1 cellular context compared by ENCODE assay signal in the genomic region with DNA sequence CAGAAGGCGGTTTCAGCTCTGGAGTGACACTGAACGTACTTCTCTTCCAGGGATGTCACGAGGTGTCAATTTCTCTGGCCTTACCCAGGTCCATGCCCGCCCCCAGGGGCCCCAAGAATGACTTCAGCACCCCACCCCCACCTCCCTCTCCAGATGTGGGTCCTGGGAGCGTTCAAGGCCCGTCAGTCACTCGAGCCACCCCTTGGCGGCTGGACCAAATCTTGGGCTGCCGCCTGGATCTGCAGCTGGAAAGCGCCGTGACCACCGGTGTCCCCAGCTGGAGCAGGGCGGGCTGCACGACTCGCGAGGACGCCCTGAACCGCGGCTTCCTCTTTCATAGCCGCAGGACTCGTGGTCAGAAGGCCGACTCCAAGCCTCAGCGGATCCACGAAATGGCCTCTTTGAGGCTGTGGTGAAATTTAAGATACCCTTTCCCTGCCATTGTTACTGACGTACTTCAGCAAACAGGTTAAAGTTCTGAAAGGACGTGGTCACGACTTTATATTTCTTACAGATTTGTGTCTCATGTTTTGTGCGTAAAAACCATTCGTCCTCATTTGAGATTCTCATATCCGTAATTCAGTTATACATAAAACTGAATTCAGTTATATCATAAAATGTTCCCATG.
TF ChIP-seq lines count a peak whose summit lies in the region.

No MANE protein-coding gene starts in this region.

TF ChIP-seq in HEK293, 187 proteins besides CTCF, POLR2A, EP300 and RAD21 (continued from another document and continues in another):
- TF ChIP-seq, protein P1, sequence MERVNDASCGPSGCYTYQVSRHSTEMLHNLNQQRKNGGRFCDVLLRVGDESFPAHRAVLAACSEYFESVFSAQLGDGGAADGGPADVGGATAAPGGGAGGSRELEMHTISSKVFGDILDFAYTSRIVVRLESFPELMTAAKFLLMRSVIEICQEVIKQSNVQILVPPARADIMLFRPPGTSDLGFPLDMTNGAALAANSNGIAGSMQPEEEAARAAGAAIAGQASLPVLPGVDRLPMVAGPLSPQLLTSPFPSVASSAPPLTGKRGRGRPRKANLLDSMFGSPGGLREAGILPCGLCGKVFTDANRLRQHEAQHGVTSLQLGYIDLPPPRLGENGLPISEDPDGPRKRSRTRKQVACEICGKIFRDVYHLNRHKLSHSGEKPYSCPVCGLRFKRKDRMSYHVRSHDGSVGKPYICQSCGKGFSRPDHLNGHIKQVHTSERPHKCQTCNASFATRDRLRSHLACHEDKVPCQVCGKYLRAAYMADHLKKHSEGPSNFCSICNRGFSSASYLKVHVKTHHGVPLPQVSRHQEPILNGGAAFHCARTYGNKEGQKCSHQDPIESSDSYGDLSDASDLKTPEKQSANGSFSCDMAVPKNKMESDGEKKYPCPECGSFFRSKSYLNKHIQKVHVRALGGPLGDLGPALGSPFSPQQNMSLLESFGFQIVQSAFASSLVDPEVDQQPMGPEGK (tag by site-specific recombination; IDR thresholded peaks at IDR 0.05), result peak; percentile 69
- TF ChIP-seq, protein P2, sequence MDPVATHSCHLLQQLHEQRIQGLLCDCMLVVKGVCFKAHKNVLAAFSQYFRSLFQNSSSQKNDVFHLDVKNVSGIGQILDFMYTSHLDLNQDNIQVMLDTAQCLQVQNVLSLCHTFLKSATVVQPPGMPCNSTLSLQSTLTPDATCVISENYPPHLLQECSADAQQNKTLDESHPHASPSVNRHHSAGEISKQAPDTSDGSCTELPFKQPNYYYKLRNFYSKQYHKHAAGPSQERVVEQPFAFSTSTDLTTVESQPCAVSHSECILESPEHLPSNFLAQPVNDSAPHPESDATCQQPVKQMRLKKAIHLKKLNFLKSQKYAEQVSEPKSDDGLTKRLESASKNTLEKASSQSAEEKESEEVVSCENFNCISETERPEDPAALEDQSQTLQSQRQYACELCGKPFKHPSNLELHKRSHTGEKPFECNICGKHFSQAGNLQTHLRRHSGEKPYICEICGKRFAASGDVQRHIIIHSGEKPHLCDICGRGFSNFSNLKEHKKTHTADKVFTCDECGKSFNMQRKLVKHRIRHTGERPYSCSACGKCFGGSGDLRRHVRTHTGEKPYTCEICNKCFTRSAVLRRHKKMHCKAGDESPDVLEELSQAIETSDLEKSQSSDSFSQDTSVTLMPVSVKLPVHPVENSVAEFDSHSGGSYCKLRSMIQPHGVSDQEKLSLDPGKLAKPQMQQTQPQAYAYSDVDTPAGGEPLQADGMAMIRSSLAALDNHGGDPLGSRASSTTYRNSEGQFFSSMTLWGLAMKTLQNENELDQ (tag by site-specific recombination; IDR thresholded peaks at IDR 0.05; ENCODE audit: low read depth), result no peak
- TF ChIP-seq ZNF394 (tag by site-specific recombination; IDR thresholded peaks at IDR 0.05; ENCODE audit: borderline replicate concordance) (no peak), GFI1B (tag by site-specific recombination; IDR thresholded peaks at IDR 0.05) (no peak), ZNF560 (tag by site-specific recombination; IDR thresholded peaks at IDR 0.05; ENCODE audit: borderline replicate concordance) (no peak), PRDM1 (tag by site-specific recombination; IDR thresholded peaks at IDR 0.05) (no peak), SCRT1 (tag by site-specific recombination; IDR thresholded peaks at IDR 0.05; ENCODE audit: borderline replicate concordance) (no peak), ZNF16 (tag by site-specific recombination; IDR thresholded peaks at IDR 0.05; ENCODE audit: low read depth) (no peak), KLF7 (tag by site-specific recombination; IDR thresholded peaks at IDR 0.05; ENCODE audit: borderline replicate concordance) (no peak), ZNF654 (tag by site-specific recombination; IDR thresholded peaks at IDR 0.05; ENCODE audit: low read depth) (no peak), ZNF114 (tag by site-specific recombination; IDR thresholded peaks at IDR 0.05) (no peak), ZNF324 (tag by site-specific recombination; IDR thresholded peaks at IDR 0.05) (no peak), ZNF366 (tag by site-specific recombination; conservative IDR thresholded peaks at IDR 0.05) (no peak), ZNF266 (tag by site-specific recombination; IDR thresholded peaks at IDR 0.05; ENCODE audit: low read depth) (no peak), REPIN1 (tag by site-specific recombination; IDR thresholded peaks at IDR 0.05; ENCODE audit: low read depth) (no peak), GLIS2 (tag by site-specific recombination; IDR thresholded peaks at IDR 0.05) (peak; percentile 44), ZBTB17 (tag by site-specific recombination; IDR thresholded peaks at IDR 0.05) (0 out of 2 replicates have a peak, but pooled peaks have one; percentile 39), SP2 (tag by site-specific recombination; IDR thresholded peaks at IDR 0.05) (peak; percentile 50), ZSCAN16 (tag by site-specific recombination; IDR thresholded peaks at IDR 0.05) (no peak), ZBTB48 (tag by site-specific recombination; IDR thresholded peaks at IDR 0.05) (peak; percentile 8; the same call in 1 of the 2 replicates), ZNF335 (tag by site-specific recombination; conservative IDR thresholded peaks at IDR 0.05) (peak; percentile 51), SP3 (tag by site-specific recombination; IDR thresholded peaks at IDR 0.05) (0 out of 2 replicates have a peak, but pooled peaks have one; percentile 13), BCL11A (tag by site-specific recombination; IDR thresholded peaks at IDR 0.05; ENCODE audit: low read depth) (no peak), SCRT2 (tag by site-specific recombination; IDR thresholded peaks at IDR 0.05) (peak; percentile 40; the same call in 1 of the 2 replicates), ZSCAN30 (tag by site-specific recombination; IDR thresholded peaks at IDR 0.05) (0 out of 2 replicates have a peak, but pooled peaks have one; percentile 16), ZNF292 (tag by site-specific recombination; IDR thresholded peaks at IDR 0.05; ENCODE audit: borderline replicate concordance, low read depth) (no peak), SP7 (tag by site-specific recombination; IDR thresholded peaks at IDR 0.05) (peak; percentile 50; the same call in 1 of the 2 replicates), ZFP69B (tag by site-specific recombination; IDR thresholded peaks at IDR 0.05) (0 out of 2 replicates have a peak, but pooled peaks have one; percentile 31), GLIS1 (tag by site-specific recombination; IDR thresholded peaks at IDR 0.05) (peak; percentile 53; the same call in 1 of the 2 replicates), ZNF423 (tag by site-specific recombination; IDR thresholded peaks at IDR 0.05) (no peak), FEZF1 (tag by site-specific recombination; IDR thresholded peaks at IDR 0.05) (peak; percentile 58)
- TF ChIP-seq, protein P3, sequence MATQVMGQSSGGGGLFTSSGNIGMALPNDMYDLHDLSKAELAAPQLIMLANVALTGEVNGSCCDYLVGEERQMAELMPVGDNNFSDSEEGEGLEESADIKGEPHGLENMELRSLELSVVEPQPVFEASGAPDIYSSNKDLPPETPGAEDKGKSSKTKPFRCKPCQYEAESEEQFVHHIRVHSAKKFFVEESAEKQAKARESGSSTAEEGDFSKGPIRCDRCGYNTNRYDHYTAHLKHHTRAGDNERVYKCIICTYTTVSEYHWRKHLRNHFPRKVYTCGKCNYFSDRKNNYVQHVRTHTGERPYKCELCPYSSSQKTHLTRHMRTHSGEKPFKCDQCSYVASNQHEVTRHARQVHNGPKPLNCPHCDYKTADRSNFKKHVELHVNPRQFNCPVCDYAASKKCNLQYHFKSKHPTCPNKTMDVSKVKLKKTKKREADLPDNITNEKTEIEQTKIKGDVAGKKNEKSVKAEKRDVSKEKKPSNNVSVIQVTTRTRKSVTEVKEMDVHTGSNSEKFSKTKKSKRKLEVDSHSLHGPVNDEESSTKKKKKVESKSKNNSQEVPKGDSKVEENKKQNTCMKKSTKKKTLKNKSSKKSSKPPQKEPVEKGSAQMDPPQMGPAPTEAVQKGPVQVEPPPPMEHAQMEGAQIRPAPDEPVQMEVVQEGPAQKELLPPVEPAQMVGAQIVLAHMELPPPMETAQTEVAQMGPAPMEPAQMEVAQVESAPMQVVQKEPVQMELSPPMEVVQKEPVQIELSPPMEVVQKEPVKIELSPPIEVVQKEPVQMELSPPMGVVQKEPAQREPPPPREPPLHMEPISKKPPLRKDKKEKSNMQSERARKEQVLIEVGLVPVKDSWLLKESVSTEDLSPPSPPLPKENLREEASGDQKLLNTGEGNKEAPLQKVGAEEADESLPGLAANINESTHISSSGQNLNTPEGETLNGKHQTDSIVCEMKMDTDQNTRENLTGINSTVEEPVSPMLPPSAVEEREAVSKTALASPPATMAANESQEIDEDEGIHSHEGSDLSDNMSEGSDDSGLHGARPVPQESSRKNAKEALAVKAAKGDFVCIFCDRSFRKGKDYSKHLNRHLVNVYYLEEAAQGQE (tag by site-specific recombination; IDR thresholded peaks at IDR 0.05), result peak; percentile 2; the same call in 1 of the 2 replicates
- TF ChIP-seq, protein P4, sequence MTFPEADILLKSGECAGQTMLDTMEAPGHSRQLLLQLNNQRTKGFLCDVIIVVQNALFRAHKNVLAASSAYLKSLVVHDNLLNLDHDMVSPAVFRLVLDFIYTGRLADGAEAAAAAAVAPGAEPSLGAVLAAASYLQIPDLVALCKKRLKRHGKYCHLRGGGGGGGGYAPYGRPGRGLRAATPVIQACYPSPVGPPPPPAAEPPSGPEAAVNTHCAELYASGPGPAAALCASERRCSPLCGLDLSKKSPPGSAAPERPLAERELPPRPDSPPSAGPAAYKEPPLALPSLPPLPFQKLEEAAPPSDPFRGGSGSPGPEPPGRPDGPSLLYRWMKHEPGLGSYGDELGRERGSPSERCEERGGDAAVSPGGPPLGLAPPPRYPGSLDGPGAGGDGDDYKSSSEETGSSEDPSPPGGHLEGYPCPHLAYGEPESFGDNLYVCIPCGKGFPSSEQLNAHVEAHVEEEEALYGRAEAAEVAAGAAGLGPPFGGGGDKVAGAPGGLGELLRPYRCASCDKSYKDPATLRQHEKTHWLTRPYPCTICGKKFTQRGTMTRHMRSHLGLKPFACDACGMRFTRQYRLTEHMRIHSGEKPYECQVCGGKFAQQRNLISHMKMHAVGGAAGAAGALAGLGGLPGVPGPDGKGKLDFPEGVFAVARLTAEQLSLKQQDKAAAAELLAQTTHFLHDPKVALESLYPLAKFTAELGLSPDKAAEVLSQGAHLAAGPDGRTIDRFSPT (tag by site-specific recombination; IDR thresholded peaks at IDR 0.05), result no peak
- TF ChIP-seq, protein P5, sequence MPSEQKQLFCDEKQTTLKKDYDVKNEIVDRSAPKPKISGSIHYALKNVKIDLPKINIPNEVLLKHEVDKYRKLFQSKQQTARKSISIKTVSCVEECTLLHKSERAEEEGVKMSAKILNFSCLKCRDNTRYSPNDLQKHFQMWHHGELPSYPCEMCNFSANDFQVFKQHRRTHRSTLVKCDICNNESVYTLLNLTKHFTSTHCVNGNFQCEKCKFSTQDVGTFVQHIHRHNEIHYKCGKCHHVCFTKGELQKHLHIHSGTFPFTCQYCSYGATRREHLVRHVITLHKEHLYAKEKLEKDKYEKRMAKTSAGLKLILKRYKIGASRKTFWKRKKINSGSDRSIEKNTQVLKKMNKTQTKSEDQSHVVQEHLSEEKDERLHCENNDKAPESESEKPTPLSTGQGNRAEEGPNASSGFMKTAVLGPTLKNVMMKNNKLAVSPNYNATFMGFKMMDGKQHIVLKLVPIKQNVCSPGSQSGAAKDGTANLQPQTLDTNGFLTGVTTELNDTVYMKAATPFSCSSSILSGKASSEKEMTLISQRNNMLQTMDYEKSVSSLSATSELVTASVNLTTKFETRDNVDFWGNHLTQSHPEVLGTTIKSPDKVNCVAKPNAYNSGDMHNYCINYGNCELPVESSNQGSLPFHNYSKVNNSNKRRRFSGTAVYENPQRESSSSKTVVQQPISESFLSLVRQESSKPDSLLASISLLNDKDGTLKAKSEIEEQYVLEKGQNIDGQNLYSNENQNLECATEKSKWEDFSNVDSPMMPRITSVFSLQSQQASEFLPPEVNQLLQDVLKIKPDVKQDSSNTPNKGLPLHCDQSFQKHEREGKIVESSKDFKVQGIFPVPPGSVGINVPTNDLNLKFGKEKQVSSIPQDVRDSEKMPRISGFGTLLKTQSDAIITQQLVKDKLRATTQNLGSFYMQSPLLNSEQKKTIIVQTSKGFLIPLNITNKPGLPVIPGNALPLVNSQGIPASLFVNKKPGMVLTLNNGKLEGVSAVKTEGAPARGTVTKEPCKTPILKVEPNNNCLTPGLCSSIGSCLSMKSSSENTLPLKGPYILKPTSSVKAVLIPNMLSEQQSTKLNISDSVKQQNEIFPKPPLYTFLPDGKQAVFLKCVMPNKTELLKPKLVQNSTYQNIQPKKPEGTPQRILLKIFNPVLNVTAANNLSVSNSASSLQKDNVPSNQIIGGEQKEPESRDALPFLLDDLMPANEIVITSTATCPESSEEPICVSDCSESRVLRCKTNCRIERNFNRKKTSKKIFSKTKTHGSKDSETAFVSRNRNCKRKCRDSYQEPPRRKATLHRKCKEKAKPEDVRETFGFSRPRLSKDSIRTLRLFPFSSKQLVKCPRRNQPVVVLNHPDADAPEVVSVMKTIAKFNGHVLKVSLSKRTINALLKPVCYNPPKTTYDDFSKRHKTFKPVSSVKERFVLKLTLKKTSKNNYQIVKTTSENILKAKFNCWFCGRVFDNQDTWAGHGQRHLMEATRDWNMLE (tag by site-specific recombination; conservative IDR thresholded peaks at IDR 0.05; ENCODE audit: low read depth), result no peak
- TF ChIP-seq, protein P6, sequence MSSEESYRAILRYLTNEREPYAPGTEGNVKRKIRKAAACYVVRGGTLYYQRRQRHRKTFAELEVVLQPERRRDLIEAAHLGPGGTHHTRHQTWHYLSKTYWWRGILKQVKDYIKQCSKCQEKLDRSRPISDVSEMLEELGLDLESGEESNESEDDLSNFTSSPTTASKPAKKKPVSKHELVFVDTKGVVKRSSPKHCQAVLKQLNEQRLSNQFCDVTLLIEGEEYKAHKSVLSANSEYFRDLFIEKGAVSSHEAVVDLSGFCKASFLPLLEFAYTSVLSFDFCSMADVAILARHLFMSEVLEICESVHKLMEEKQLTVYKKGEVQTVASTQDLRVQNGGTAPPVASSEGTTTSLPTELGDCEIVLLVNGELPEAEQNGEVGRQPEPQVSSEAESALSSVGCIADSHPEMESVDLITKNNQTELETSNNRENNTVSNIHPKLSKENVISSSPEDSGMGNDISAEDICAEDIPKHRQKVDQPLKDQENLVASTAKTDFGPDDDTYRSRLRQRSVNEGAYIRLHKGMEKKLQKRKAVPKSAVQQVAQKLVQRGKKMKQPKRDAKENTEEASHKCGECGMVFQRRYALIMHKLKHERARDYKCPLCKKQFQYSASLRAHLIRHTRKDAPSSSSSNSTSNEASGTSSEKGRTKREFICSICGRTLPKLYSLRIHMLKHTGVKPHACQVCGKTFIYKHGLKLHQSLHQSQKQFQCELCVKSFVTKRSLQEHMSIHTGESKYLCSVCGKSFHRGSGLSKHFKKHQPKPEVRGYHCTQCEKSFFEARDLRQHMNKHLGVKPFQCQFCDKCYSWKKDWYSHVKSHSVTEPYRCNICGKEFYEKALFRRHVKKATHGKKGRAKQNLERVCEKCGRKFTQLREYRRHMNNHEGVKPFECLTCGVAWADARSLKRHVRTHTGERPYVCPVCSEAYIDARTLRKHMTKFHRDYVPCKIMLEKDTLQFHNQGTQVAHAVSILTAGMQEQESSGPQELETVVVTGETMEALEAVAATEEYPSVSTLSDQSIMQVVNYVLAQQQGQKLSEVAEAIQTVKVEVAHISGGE (tag by site-specific recombination; conservative IDR thresholded peaks at IDR 0.05; ENCODE audit: low read depth), result no peak
- TF ChIP-seq, protein P7, sequence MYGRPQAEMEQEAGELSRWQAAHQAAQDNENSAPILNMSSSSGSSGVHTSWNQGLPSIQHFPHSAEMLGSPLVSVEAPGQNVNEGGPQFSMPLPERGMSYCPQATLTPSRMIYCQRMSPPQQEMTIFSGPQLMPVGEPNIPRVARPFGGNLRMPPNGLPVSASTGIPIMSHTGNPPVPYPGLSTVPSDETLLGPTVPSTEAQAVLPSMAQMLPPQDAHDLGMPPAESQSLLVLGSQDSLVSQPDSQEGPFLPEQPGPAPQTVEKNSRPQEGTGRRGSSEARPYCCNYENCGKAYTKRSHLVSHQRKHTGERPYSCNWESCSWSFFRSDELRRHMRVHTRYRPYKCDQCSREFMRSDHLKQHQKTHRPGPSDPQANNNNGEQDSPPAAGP (tag by site-specific recombination; IDR thresholded peaks at IDR 0.05), result peak; percentile 11; the same call in 1 of the 2 replicates
